1 cellular context compared by ENCODE assay signal in the genomic region with DNA sequence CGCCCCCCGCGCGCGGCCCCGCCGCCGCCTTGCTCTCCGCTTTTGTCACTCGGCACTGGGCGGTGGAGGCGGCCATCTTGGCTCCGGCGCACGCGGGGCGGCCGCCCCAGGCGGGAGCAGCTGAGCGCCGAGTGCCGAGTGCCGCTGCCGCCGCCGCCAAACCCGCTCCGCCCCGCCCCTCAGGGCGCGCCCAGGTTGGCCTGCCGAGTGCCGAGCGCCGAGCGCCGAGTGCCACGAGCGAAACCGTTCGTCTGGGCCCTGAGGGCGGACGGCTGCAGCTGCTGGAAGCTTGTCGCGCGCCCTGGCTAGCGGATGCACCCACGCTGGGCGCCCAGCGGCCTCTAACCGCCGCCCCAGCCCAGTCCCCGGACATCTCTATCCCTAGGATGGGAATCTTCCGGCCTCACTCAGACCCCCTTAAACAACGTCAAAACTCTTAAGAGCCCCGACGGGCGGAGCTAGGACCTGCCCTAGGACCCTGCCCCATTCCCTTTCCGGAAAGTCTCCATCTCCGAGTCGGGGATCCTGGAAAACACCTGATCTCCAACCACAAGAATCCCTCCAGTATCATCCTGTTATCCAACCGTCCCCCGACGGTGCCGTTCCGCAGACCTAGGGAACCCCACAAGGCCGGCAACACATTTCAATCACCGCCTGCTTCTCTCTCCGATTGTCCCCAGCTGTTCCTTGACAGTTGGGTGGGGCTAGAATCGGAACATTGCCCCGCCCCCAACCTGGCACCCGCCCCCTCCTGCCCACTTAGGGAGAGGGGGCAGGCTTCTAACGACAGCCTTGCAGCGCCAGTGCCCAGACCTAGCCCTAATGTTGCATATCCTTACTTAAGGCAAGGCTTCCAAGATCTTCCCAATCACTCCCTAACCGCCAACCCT.
TF ChIP-seq lines count a peak whose summit lies in the region.

No MANE protein-coding gene starts in this region.

TF ChIP-seq in GM12878, 131 proteins besides CTCF, POLR2A, EP300 and RAD21 (continued from another document and continues in another):
- TF ChIP-seq, protein P1, sequence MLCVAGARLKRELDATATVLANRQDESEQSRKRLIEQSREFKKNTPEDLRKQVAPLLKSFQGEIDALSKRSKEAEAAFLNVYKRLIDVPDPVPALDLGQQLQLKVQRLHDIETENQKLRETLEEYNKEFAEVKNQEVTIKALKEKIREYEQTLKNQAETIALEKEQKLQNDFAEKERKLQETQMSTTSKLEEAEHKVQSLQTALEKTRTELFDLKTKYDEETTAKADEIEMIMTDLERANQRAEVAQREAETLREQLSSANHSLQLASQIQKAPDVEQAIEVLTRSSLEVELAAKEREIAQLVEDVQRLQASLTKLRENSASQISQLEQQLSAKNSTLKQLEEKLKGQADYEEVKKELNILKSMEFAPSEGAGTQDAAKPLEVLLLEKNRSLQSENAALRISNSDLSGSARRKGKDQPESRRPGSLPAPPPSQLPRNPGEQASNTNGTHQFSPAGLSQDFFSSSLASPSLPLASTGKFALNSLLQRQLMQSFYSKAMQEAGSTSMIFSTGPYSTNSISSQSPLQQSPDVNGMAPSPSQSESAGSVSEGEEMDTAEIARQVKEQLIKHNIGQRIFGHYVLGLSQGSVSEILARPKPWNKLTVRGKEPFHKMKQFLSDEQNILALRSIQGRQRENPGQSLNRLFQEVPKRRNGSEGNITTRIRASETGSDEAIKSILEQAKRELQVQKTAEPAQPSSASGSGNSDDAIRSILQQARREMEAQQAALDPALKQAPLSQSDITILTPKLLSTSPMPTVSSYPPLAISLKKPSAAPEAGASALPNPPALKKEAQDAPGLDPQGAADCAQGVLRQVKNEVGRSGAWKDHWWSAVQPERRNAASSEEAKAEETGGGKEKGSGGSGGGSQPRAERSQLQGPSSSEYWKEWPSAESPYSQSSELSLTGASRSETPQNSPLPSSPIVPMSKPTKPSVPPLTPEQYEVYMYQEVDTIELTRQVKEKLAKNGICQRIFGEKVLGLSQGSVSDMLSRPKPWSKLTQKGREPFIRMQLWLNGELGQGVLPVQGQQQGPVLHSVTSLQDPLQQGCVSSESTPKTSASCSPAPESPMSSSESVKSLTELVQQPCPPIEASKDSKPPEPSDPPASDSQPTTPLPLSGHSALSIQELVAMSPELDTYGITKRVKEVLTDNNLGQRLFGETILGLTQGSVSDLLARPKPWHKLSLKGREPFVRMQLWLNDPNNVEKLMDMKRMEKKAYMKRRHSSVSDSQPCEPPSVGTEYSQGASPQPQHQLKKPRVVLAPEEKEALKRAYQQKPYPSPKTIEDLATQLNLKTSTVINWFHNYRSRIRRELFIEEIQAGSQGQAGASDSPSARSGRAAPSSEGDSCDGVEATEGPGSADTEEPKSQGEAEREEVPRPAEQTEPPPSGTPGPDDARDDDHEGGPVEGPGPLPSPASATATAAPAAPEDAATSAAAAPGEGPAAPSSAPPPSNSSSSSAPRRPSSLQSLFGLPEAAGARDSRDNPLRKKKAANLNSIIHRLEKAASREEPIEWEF (IDR thresholded peaks at IDR 0.05; ENCODE audit: insufficient replicate concordance, low read depth, low read length) = peak; percentile 97
- 0 out of 2 replicates have a peak, but pooled peaks have one; percentile 21 for TF ChIP-seq RCOR1 (conservative IDR thresholded peaks at IDR 0.05; ENCODE audit: low read depth, low read length)
- no peak for TF ChIP-seq YBX1 (IDR thresholded peaks at IDR 0.05)
- 0 out of 2 replicates have a peak, but pooled peaks have one; percentile 20 for TF ChIP-seq SMAD5 (IDR thresholded peaks at IDR 0.05; ENCODE audit: low read depth)
- peak; percentile 91 for TF ChIP-seq LARP7 (IDR thresholded peaks at IDR 0.05)
- TF ChIP-seq NFYA (IDR thresholded peaks at IDR 0.05; ENCODE audit: borderline replicate concordance, low read depth, low read length) = no peak
- TF ChIP-seq BHLHE40 (IDR thresholded peaks at IDR 0.05; ENCODE audit: borderline replicate concordance in 1 of 2, low read depth in 2 of 2, low read length in 1 of 2) = peak; percentile 83 to 95
- no peak for TF ChIP-seq RFX5 (IDR thresholded peaks at IDR 0.05; ENCODE audit: low read depth, low read length)
- TF ChIP-seq EED (IDR thresholded peaks at IDR 0.05; ENCODE audit: low read depth) = peak; percentile 28; the same call in 1 of the 2 replicates
- TF ChIP-seq, protein P2, sequence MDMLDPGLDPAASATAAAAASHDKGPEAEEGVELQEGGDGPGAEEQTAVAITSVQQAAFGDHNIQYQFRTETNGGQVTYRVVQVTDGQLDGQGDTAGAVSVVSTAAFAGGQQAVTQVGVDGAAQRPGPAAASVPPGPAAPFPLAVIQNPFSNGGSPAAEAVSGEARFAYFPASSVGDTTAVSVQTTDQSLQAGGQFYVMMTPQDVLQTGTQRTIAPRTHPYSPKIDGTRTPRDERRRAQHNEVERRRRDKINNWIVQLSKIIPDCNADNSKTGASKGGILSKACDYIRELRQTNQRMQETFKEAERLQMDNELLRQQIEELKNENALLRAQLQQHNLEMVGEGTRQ (IDR thresholded peaks at IDR 0.05; ENCODE audit: borderline replicate concordance, low read depth, low read length) = no peak; the same call in none of the 2 replicates
- TF ChIP-seq ASH2L (IDR thresholded peaks at IDR 0.05; ENCODE audit: borderline replicate concordance, low read depth) = no peak
- peak; percentile 90 for TF ChIP-seq TCF12 (IDR thresholded peaks at IDR 0.05; ENCODE audit: low read depth, low read length)
- peak; percentile 97 for TF ChIP-seq RB1 (IDR thresholded peaks at IDR 0.05; ENCODE audit: borderline replicate concordance)
- 0 out of 2 replicates have a peak, but pooled peaks have one; percentile 3 for TF ChIP-seq MEF2A (IDR thresholded peaks at IDR 0.05; ENCODE audit: insufficient read depth, low read depth, low read length)
- peak; percentile 77; the same call in 1 of the 2 replicates for TF ChIP-seq BACH1 (IDR thresholded peaks at IDR 0.05; ENCODE audit: borderline replicate concordance)
- no peak for TF ChIP-seq PAX8 (IDR thresholded peaks at IDR 0.05)
- TF ChIP-seq POLR2AphosphoS2 (IDR thresholded peaks at IDR 0.05; ENCODE audit: low read depth, low read length) = peak; percentile 96
- peak; percentile 20; the same call in 1 of the 2 replicates for TF ChIP-seq RUNX3 (IDR thresholded peaks at IDR 0.05; ENCODE audit: low read length)
- TF ChIP-seq ZNF274 (IDR thresholded peaks at IDR 0.05; ENCODE audit: insufficient read depth, insufficient read length) = no peak
- TF ChIP-seq FOXM1 (IDR thresholded peaks at IDR 0.05; ENCODE audit: low read depth, low read length) = no peak
- no peak for TF ChIP-seq SUPT20H (IDR thresholded peaks at IDR 0.05; ENCODE audit: borderline replicate concordance, control insufficient read depth, low read depth, low read length)
- peak; percentile 48; the same call in 1 of the 2 replicates for TF ChIP-seq NFXL1 (IDR thresholded peaks at IDR 0.05; ENCODE audit: borderline replicate concordance)
- TF ChIP-seq ESRRA (IDR thresholded peaks at IDR 0.05; ENCODE audit: low read length) = peak; percentile 85; the same call in 1 of the 2 replicates
- TF ChIP-seq, protein P3, sequence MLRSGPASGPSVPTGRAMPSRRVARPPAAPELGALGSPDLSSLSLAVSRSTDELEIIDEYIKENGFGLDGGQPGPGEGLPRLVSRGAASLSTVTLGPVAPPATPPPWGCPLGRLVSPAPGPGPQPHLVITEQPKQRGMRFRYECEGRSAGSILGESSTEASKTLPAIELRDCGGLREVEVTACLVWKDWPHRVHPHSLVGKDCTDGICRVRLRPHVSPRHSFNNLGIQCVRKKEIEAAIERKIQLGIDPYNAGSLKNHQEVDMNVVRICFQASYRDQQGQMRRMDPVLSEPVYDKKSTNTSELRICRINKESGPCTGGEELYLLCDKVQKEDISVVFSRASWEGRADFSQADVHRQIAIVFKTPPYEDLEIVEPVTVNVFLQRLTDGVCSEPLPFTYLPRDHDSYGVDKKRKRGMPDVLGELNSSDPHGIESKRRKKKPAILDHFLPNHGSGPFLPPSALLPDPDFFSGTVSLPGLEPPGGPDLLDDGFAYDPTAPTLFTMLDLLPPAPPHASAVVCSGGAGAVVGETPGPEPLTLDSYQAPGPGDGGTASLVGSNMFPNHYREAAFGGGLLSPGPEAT (IDR thresholded peaks at IDR 0.05; ENCODE audit: low read depth) = peak; percentile 62
- TF ChIP-seq FOS (IDR thresholded peaks at IDR 0.05; ENCODE audit: borderline replicate concordance, extremely low read depth, insufficient read length) = no peak
- TF ChIP-seq, protein P4, sequence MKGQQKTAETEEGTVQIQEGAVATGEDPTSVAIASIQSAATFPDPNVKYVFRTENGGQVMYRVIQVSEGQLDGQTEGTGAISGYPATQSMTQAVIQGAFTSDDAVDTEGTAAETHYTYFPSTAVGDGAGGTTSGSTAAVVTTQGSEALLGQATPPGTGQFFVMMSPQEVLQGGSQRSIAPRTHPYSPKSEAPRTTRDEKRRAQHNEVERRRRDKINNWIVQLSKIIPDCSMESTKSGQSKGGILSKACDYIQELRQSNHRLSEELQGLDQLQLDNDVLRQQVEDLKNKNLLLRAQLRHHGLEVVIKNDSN (IDR thresholded peaks at IDR 0.05; ENCODE audit: borderline replicate concordance, extremely low read length, insufficient read depth, low read depth, low read length) = peak; percentile 50
- TF ChIP-seq, protein P5, sequence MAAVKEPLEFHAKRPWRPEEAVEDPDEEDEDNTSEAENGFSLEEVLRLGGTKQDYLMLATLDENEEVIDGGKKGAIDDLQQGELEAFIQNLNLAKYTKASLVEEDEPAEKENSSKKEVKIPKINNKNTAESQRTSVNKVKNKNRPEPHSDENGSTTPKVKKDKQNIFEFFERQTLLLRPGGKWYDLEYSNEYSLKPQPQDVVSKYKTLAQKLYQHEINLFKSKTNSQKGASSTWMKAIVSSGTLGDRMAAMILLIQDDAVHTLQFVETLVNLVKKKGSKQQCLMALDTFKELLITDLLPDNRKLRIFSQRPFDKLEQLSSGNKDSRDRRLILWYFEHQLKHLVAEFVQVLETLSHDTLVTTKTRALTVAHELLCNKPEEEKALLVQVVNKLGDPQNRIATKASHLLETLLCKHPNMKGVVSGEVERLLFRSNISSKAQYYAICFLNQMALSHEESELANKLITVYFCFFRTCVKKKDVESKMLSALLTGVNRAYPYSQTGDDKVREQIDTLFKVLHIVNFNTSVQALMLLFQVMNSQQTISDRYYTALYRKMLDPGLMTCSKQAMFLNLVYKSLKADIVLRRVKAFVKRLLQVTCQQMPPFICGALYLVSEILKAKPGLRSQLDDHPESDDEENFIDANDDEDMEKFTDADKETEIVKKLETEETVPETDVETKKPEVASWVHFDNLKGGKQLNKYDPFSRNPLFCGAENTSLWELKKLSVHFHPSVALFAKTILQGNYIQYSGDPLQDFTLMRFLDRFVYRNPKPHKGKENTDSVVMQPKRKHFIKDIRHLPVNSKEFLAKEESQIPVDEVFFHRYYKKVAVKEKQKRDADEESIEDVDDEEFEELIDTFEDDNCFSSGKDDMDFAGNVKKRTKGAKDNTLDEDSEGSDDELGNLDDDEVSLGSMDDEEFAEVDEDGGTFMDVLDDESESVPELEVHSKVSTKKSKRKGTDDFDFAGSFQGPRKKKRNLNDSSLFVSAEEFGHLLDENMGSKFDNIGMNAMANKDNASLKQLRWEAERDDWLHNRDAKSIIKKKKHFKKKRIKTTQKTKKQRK (IDR thresholded peaks at IDR 0.05; ENCODE audit: low read depth, low read length) = peak; percentile 57; the same call in 1 of the 2 replicates
- no peak for TF ChIP-seq WRNIP1 (IDR thresholded peaks at IDR 0.05; ENCODE audit: borderline replicate concordance, low read depth, low read length)
- TF ChIP-seq ZNF24 (IDR thresholded peaks at IDR 0.05) = 0 out of 2 replicates have a peak, but pooled peaks have one; percentile 29
- no peak for TF ChIP-seq EZH2 (IDR thresholded peaks at IDR 0.05; ENCODE audit: borderline replicate concordance, control insufficient read depth, low read depth, low read length)
- peak; percentile 97 for TF ChIP-seq YY1 (IDR thresholded peaks at IDR 0.05; ENCODE audit: low read depth, low read length)
- TF ChIP-seq BRCA1 (IDR thresholded peaks at IDR 0.05; ENCODE audit: low read depth, low read length) = no peak
- TF ChIP-seq NFIC (IDR thresholded peaks at IDR 0.05; ENCODE audit: low read depth, low read length) = no peak
- TF ChIP-seq ZSCAN29 (IDR thresholded peaks at IDR 0.05) = 0 out of 2 replicates have a peak, but pooled peaks have one; percentile 58
- TF ChIP-seq, protein P6, sequence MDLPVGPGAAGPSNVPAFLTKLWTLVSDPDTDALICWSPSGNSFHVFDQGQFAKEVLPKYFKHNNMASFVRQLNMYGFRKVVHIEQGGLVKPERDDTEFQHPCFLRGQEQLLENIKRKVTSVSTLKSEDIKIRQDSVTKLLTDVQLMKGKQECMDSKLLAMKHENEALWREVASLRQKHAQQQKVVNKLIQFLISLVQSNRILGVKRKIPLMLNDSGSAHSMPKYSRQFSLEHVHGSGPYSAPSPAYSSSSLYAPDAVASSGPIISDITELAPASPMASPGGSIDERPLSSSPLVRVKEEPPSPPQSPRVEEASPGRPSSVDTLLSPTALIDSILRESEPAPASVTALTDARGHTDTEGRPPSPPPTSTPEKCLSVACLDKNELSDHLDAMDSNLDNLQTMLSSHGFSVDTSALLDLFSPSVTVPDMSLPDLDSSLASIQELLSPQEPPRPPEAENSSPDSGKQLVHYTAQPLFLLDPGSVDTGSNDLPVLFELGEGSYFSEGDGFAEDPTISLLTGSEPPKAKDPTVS (IDR thresholded peaks at IDR 0.05; ENCODE audit: low read depth, low read length) = peak; percentile 74; the same call in 1 of the 2 replicates
- TF ChIP-seq ZBED1 (IDR thresholded peaks at IDR 0.05; ENCODE audit: borderline replicate concordance) = no peak
- TF ChIP-seq MXI1 (IDR thresholded peaks at IDR 0.05; ENCODE audit: low read depth, low read length) = peak; percentile 90
- no peak for TF ChIP-seq SREBF1 (IDR thresholded peaks at IDR 0.05; ENCODE audit: low read length)
- TF ChIP-seq CBFB (IDR thresholded peaks at IDR 0.05; ENCODE audit: low read depth) = no peak
- TF ChIP-seq, protein P7, sequence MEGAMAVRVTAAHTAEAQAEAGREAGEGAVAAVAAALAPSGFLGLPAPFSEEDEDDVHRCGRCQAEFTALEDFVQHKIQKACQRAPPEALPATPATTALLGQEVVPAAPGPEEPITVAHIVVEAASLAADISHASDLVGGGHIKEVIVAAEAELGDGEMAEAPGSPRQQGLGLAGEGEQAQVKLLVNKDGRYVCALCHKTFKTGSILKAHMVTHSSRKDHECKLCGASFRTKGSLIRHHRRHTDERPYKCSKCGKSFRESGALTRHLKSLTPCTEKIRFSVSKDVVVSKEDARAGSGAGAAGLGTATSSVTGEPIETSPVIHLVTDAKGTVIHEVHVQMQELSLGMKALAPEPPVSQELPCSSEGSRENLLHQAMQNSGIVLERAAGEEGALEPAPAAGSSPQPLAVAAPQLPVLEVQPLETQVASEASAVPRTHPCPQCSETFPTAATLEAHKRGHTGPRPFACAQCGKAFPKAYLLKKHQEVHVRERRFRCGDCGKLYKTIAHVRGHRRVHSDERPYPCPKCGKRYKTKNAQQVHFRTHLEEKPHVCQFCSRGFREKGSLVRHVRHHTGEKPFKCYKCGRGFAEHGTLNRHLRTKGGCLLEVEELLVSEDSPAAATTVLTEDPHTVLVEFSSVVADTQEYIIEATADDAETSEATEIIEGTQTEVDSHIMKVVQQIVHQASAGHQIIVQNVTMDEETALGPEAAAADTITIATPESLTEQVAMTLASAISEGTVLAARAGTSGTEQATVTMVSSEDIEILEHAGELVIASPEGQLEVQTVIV (IDR thresholded peaks at IDR 0.05; ENCODE audit: borderline replicate concordance, partially characterized antibody) = no peak
- no peak for TF ChIP-seq STAT3 (IDR thresholded peaks at IDR 0.05; ENCODE audit: low read depth, low read length)
- peak; percentile 61; the same call in 1 of the 2 replicates for TF ChIP-seq CHD2 (IDR thresholded peaks at IDR 0.05; ENCODE audit: borderline replicate concordance, low read depth, low read length)
